Comparison of ENCODE assay signal across 12 cellular contexts in genomic region chr2:226477221-226478120, GRCh38.
DNase-seq lines count a peak whose midpoint lies in the region; ATAC-seq and TF ChIP-seq lines count a peak whose summit lies in the region.
"Had no signal": no experiment of that assay in that cellular context is flagged by ENCODE, and none has a peak within 500 bp of the region (broad histone marks: within the 10 kb centered on the region; RNA-seq: fewer than 3 reads in every experiment).

No MANE protein-coding gene starts in this region.

- no peak overlapping the region for H3K4me3 Mint-ChIP-seq in CD14-positive monocyte
- H3K4me3 Mint-ChIP-seq: activated B cell treated with CpG ODN at 0.5 μM for 24 hours had no signal

- H3K36me3 Mint-ChIP-seq in CD14-positive monocyte, result no peaks in the 10 kb centered on the region

- H3K36me3 ChIP-seq in heart right ventricle, result no peaks in the 10 kb centered on the region

- H3K4me1 Mint-ChIP-seq in CD14-positive monocyte, result no peaks in the 10 kb centered on the region
- H3K4me1 Mint-ChIP-seq: activated B cell treated with CpG ODN at 0.5 μM for 24 hours had no signal

- no peak overlapping the region for H3K27ac Mint-ChIP-seq in CD14-positive monocyte
- H3K27ac Mint-ChIP-seq: activated B cell treated with CpG ODN at 0.5 μM for 24 hours had no signal

- peaks cover 2 to 10% (median 2%) of the 10 kb centered on the region in 3 donors for H3K27me3 Mint-ChIP-seq in CD14-positive monocyte (ENCODE audit: low read depth in 3 of 3)

- WGBS in heart right ventricle, 2 donors, result 61 to 72% methylated on average over 10 of the region's 10 CpGs

- peaks cover 0 to 9% (median 0%) of the 10 kb centered on the region in 11 donors for H3K9me3 ChIP-seq in heart right ventricle

- TF ChIP-seq CTCF in heart right ventricle (IDR thresholded peaks at IDR 0.05) (no peak), CD14-positive monocyte (IDR thresholded peaks at IDR 0.05) (no peak)

- intact Hi-C loops in Right ventricle myocardium inferior (cut with DNase I) (no loop called here), cardiac septum (cut with DNase I) (loop anchor here (10.0 kb wide), 1 partner anchor 317 kb away; the partner anchor contains the start of gene IRS1), heart right ventricle (cut with DNase I) (loop anchor here in 1 of 10 donors (10.0 kb wide), 1 partner anchor 1027 kb away; no protein-coding TSS in a partner anchor), CD14-positive monocyte (cut with micrococcal nuclease) (no loop called here)

- H3K9me3 Mint-ChIP-seq in CD14-positive monocyte, result peaks cover 0 to 5% (median 0%) of the 10 kb centered on the region in 7 donors
- H3K9me3 Mint-ChIP-seq: activated B cell treated with CpG ODN at 0.5 μM for 24 hours had no signal

- H3K27ac ChIP-seq in heart right ventricle, result peak overlapping the region in 8 of 10 donors; percentile 11 to 64 (median 41)
- H3K27ac ChIP-seq: HL-60 had no signal

- DNase-seq in Right ventricle myocardium inferior (ENCODE audit: missing footprints) (no peak), cardiac septum (ENCODE audit: low spot score) (no peak), heart right ventricle (peak in 1 of 2 donors; percentile 7), pons (ENCODE audit: low spot score) (peak; percentile 6), CD14-positive monocyte (ENCODE audit: low spot score) (no peak)
- DNase-seq: activated B cell treated with CpG ODN at 0.5 μM for 24 hours, cerebellar nuclear complex, DMS153 had no signal

- H3K4me1 ChIP-seq in heart right ventricle, result peaks cover 0 to 14% (median 7%) of the 10 kb centered on the region in 9 donors

- ATAC-seq in Right ventricle myocardium inferior, result peak; percentile 65
- ATAC-seq in heart right ventricle, result peak in 5 of 8 donors; percentile 45 to 81 (median 67)
- no peak for ATAC-seq in HG03520 (IDR thresholded peaks at IDR 0.05; ENCODE audit: unreplicated experiment)
- no peak for ATAC-seq in GM21576 (IDR thresholded peaks at IDR 0.05; ENCODE audit: unreplicated experiment)
- ATAC-seq in HG03571 (IDR thresholded peaks at IDR 0.05; ENCODE audit: unreplicated experiment), result no peak

- H3K4me3 ChIP-seq in heart right ventricle, result no peak overlapping the region

- no peaks in the 10 kb centered on the region for H3K27me3 ChIP-seq in heart right ventricle

Comparison
In these comparisons a context has a peak if more than half of its experiments do, and no peak if none do; other contexts are left out.
1. ATAC-seq: peak in Right ventricle myocardium inferior (single experiment) and heart right ventricle (5 of 8); none in HG03520 (single experiment), GM21576 (single experiment) and HG03571 (single experiment).